Comparison of ENCODE assay signal across 12 cellular contexts in the genomic region with DNA sequence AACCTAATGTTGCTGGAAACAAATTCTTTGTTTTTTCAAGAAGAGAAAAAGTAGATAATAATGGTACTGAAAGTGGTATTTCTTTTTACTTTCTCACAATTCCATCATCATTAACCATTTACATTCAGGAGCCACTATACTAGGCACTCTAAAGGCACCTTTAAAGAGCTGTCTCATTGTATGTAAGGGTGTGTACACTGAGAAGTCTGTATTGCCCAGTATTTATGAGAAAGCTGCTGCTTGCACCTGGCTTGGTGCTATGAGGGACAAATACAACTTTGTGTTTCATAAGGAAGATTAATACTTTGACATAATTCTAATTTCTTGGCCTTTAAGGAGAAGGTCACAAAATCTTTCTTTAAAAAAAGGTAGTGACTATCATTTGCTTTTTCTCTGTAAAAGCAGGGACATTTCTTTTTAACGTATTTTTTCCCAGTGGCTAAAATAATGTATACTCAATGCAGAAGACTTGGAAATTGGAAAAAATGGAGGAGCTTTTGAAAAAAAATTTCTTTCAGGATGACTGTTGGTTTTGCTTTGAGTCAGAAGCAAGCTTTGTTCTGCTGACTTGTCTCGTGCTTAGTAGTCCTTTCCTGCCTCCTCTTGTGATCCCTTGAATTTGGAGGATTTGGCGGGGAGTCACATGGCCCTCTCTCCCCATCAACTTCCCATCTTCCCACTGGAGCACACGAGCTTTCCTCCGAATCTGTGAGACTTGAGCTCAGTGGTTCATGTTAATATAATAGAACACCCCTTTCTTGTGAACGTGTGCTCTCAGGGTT. TPM values are rescaled to one million over a fixed set of nuclear protein-coding genes. Genes with fewer than 3 reads are reported as not detected.
DNase-seq lines count a peak whose midpoint lies in the region; ATAC-seq and TF ChIP-seq lines count a peak whose summit lies in the region.
"Had no signal": no experiment of that assay in that cellular context is flagged by ENCODE, and none has a peak within 500 bp of the region (broad histone marks: within the 10 kb centered on the region; RNA-seq: fewer than 3 reads in every experiment).

No MANE protein-coding gene starts in this region.

- POLR2A ChIA-PET in WTC11 (lab: Charles Lee): no interaction called here

- H3K4me1 Mint-ChIP-seq in WTC11 (peaks cover 25% of the 10 kb centered on the region), type B pancreatic cell (ENCODE audit: unreplicated experiment) (peaks cover 19% of the 10 kb centered on the region)

- DNase-seq in right atrium auricular region (ENCODE audit: low spot score) (no peak), cardiac septum (ENCODE audit: low spot score) (no peak), WTC11 (ENCODE audit: low spot score) (no peak), NCI-H446 (lab: John Stamatoyannopoulos, UW) (no peak), NCI-H1048 (lab: John Stamatoyannopoulos, UW) (no peak), NAMALWA (ENCODE audit: low spot score) (no peak), type B pancreatic cell (ENCODE audit: extremely low spot score, unreplicated experiment) (no peak)
- DNase-seq: activated CD4-positive, CD25-positive, alpha-beta regulatory T cell treated with anti-CD3 and anti-CD28 coated beads, Interleukin-2, amount 50 U/mL, for 72 hours; heart right ventricle had no signal

- H3K4me3 ChIP-seq in right atrium auricular region: no peak overlapping the region
- H3K4me3 ChIP-seq: heart right ventricle had no signal

- TF ChIP-seq CTCF in right atrium auricular region (IDR thresholded peaks at IDR 0.05) (no peak), WTC11 (IDR thresholded peaks at IDR 0.05) (no peak), type B pancreatic cell (conservative IDR thresholded peaks at IDR 0.05) (no peak)

- intact Hi-C loops in cardiac septum (cut with DNase I): no loop called here

- H3K36me3 Mint-ChIP-seq in WTC11 (no peaks in the 10 kb centered on the region; the same call in 1 of the 2 replicates), type B pancreatic cell (no peaks in the 10 kb centered on the region)

- peak overlapping the region; percentile 37 to 83 for H3K27ac ChIP-seq in right atrium auricular region
- H3K27ac ChIP-seq: C4-2B, KMS-11 had no signal

- H3K4me1 ChIP-seq in right atrium auricular region: peaks cover 0 to 60% of the 10 kb centered on the region in 2 donors

- H3K27ac Mint-ChIP-seq in WTC11 (peak overlapping the region; percentile 55; the same call in 1 of the 2 replicates), type B pancreatic cell (no peak overlapping the region)

- no peaks in the 10 kb centered on the region for H3K27me3 ChIP-seq in right atrium auricular region
- H3K27me3 ChIP-seq: heart right ventricle had no signal

- H3K9me3 ChIP-seq in right atrium auricular region: no peaks in the 10 kb centered on the region
- H3K9me3 ChIP-seq: heart right ventricle had no signal

- H3K4me3 Mint-ChIP-seq in WTC11: no peak overlapping the region
- H3K4me3 Mint-ChIP-seq in type B pancreatic cell: no peak overlapping the region

- ATAC-seq in HG02885 (IDR thresholded peaks at IDR 0.05; ENCODE audit: poor library complexity, unreplicated experiment) (peak; percentile 63), WTC11 (no peak)
- ATAC-seq: heart right ventricle had no signal

- CTCF ChIA-PET in WTC11 (lab: Charles Lee): interaction anchor here (0.8 to 1.3 kb wide), 2 partner anchors 111 to 142 kb away, joined by 3 to 4 read pairs; no protein-coding TSS in a partner anchor

- no peaks in the 10 kb centered on the region for H3K36me3 ChIP-seq in right atrium auricular region
- H3K36me3 ChIP-seq: heart right ventricle had no signal

- H3K27me3 Mint-ChIP-seq in WTC11 (ENCODE audit: low read depth) (no peaks in the 10 kb centered on the region), type B pancreatic cell (no peaks in the 10 kb centered on the region)

- H3K9me3 Mint-ChIP-seq in WTC11 (no peaks in the 10 kb centered on the region), type B pancreatic cell (no peaks in the 10 kb centered on the region)

TF ChIP-seq in WTC11, 78 proteins besides CTCF, POLR2A, EP300 and RAD21:
- no peak for TF ChIP-seq SMAD4 (CRISPR knock-in tag; IDR thresholded peaks at IDR 0.05)
- no peak for TF ChIP-seq FOXJ3 (CRISPR knock-in tag; IDR thresholded peaks at IDR 0.05; ENCODE audit: borderline replicate concordance)
- TF ChIP-seq NFYB (CRISPR knock-in tag; conservative IDR thresholded peaks at IDR 0.05; ENCODE audit: low read depth): no peak
- TF ChIP-seq, protein P1, sequence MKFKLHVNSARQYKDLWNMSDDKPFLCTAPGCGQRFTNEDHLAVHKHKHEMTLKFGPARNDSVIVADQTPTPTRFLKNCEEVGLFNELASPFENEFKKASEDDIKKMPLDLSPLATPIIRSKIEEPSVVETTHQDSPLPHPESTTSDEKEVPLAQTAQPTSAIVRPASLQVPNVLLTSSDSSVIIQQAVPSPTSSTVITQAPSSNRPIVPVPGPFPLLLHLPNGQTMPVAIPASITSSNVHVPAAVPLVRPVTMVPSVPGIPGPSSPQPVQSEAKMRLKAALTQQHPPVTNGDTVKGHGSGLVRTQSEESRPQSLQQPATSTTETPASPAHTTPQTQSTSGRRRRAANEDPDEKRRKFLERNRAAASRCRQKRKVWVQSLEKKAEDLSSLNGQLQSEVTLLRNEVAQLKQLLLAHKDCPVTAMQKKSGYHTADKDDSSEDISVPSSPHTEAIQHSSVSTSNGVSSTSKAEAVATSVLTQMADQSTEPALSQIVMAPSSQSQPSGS (CRISPR knock-in tag; IDR thresholded peaks at IDR 0.05; ENCODE audit: borderline replicate concordance, low read depth): no peak

RNA-seq across cellular contexts. Expression of a gene that starts 50.1 kb away (rescaled TPM):
- 10 to 100 TPM; 55.4 to 88.4 TPM for total RNA-seq in right atrium auricular region
- total RNA-seq in cardiac septum: 98.8 TPM
- total RNA-seq in WTC11 (2021): 45.2 to 54.7 TPM (median 50.2 TPM) in 3 replicates
- total RNA-seq in type B pancreatic cell (ENCODE audit: low replicate concordance): 16.3 and 31.8 TPM in 2 replicates
